In the genomic region with DNA sequence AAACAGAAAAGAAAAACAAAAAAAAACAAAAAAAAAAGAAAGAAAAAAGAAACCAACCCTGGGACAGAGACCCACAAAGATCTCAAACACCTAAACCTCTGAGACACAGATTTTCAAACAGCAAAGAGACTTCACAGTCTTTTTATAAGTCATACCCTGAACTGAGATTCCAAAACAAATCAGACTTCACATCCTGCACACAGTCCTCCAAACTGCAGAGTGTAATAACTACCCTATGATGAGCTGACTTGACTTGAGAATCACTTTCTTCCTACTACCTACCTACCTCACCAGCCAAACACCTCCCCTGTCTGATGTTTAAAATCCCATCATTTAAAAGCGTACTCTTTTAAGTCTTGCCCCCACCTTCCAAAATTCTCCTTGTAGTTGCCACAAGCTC, we compare ENCODE assay signal across 8 cellular contexts. TPM values are rescaled to one million over a fixed set of nuclear protein-coding genes. Genes with fewer than 3 reads are reported as not detected.
A peak's percentile ranks its signal among the peaks of the same experiment; 100 is the strongest.
DNase-seq lines count a peak whose midpoint lies in the region; ATAC-seq and TF ChIP-seq lines count a peak whose summit lies in the region.

No MANE protein-coding gene starts in this region.

- peaks cover 13% of the 10 kb centered on the region for H3K36me3 Mint-ChIP-seq in activated naive CD4-positive, alpha-beta T cell treated with anti-CD3 and anti-CD28 coated beads, Interleukin-2, amount 10 ng/mL, durations not matched to agents 7 days and 5 days
- H3K36me3 Mint-ChIP-seq in T-cell, result no peaks in the 10 kb centered on the region

- H3K4me1 ChIP-seq in upper lobe of right lung, result no peaks in the 10 kb centered on the region

- peak overlapping the region; percentile 98 for H3K27ac Mint-ChIP-seq in activated naive CD4-positive, alpha-beta T cell treated with anti-CD3 and anti-CD28 coated beads, Interleukin-2, amount 10 ng/mL, durations not matched to agents 7 days and 5 days
- peak overlapping the region; percentile 93 to 100 for H3K27ac Mint-ChIP-seq in T-cell
- peak overlapping the region; percentile 92 to 96 for H3K27ac Mint-ChIP-seq in stimulated activated naive CD8-positive, alpha-beta T cell treated with anti-CD3 and anti-CD28 coated beads, Interleukin-15, amount 100 ng/mL, for 72 hours

- no peaks in the 10 kb centered on the region for H3K9me3 ChIP-seq in upper lobe of right lung

- H3K27me3 ChIP-seq in upper lobe of right lung, result no peaks in the 10 kb centered on the region

- H3K4me3 Mint-ChIP-seq in activated naive CD4-positive, alpha-beta T cell treated with anti-CD3 and anti-CD28 coated beads, Interleukin-2, amount 10 ng/mL, durations not matched to agents 7 days and 5 days, result peak overlapping the region; percentile 96
- peak overlapping the region; percentile 86 to 96 (median 87) for H3K4me3 Mint-ChIP-seq in T-cell
- peak overlapping the region; percentile 86 to 97 for H3K4me3 Mint-ChIP-seq in stimulated activated naive CD8-positive, alpha-beta T cell treated with anti-CD3 and anti-CD28 coated beads, Interleukin-15, amount 100 ng/mL, for 72 hours

- CTCF ChIA-PET in activated naive CD4-positive, alpha-beta T cell treated with anti-CD3 and anti-CD28 coated beads, Interleukin-2, amount 10 ng/mL, durations not matched to agents 7 days and 5 days (lab: Charles Lee), result interaction anchor here (0.6 to 1.0 kb wide), 2 partner anchors 10 to 23 kb away, joined by 3 to 6 read pairs; no protein-coding TSS in a partner anchor
- CTCF ChIA-PET in T-cell (lab: Charles Lee), result interaction anchor here in 1 of 2 donors (0.9 to 1.5 kb wide), 3 partner anchors 17 to 88 kb away, joined by 4 to 7 read pairs (median 4); no protein-coding TSS in a partner anchor

- no peak overlapping the region for H3K27ac ChIP-seq in upper lobe of right lung

- peaks cover 26% of the 10 kb centered on the region for H3K4me1 Mint-ChIP-seq in activated naive CD4-positive, alpha-beta T cell treated with anti-CD3 and anti-CD28 coated beads, Interleukin-2, amount 10 ng/mL, durations not matched to agents 7 days and 5 days
- H3K4me1 Mint-ChIP-seq in T-cell, result peaks cover 18 to 26% (median 23%) of the 10 kb centered on the region in 3 donors
- peaks cover 28% of the 10 kb centered on the region for H3K4me1 Mint-ChIP-seq in stimulated activated naive CD8-positive, alpha-beta T cell treated with anti-CD3 and anti-CD28 coated beads, Interleukin-15, amount 100 ng/mL, for 72 hours

- H3K27me3 Mint-ChIP-seq in activated naive CD4-positive, alpha-beta T cell treated with anti-CD3 and anti-CD28 coated beads, Interleukin-2, amount 10 ng/mL, durations not matched to agents 7 days and 5 days, result no peaks in the 10 kb centered on the region
- H3K27me3 Mint-ChIP-seq in T-cell, result no peaks in the 10 kb centered on the region
- H3K27me3 Mint-ChIP-seq in stimulated activated naive CD8-positive, alpha-beta T cell treated with anti-CD3 and anti-CD28 coated beads, Interleukin-15, amount 100 ng/mL, for 72 hours, result no peaks in the 10 kb centered on the region

- ATAC-seq in T-cell (replicated peaks in 1 of 4) (peak in 1 of 4 experiments; percentile 29), GM21360 (IDR thresholded peaks at IDR 0.05; ENCODE audit: unreplicated experiment) (no peak), upper lobe of right lung (no peak)
- ATAC-seq in stimulated activated naive CD8-positive, alpha-beta T cell treated with anti-CD3 and anti-CD28 coated beads, Interleukin-15, amount 100 ng/mL, for 72 hours, result peak; percentile 22

- POLR2A ChIA-PET in T-cell (lab: Charles Lee), result interaction anchor here in 1 of 2 donors (0.8 to 1.3 kb wide), 2 partner anchors 23 to 60 kb away, joined by 3 to 10 read pairs; no protein-coding TSS in a partner anchor

- H3K36me3 ChIP-seq in upper lobe of right lung, result no peaks in the 10 kb centered on the region

- intact Hi-C loops in upper lobe of right lung (cut with DNase I), result no loop called here

- DNase-seq in activated naive CD4-positive, alpha-beta T cell treated with anti-CD3 and anti-CD28 coated beads, Interleukin-2, amount 10 ng/mL, durations not matched to agents 7 days and 5 days, result no peak
- DNase-seq in activated naive CD4-positive, alpha-beta T cell (lab: John Stamatoyannopoulos, UW), result no peak
- DNase-seq in T-cell (peak in 1 of 34 experiments; percentile 4), fibroblast of pulmonary artery (ENCODE audit: low read depth) (no peak), NCI-H526 (lab: John Stamatoyannopoulos, UW) (no peak), upper lobe of right lung (no peak)
- DNase-seq in stimulated activated naive CD8-positive, alpha-beta T cell treated with anti-CD3 and anti-CD28 coated beads, Interleukin-15, amount 100 ng/mL, for 72 hours, result no peak

- H3K4me3 ChIP-seq in fibroblast of pulmonary artery (replicated peaks; ENCODE audit: low read depth, low read length), result peak overlapping the region; percentile 70
- H3K4me3 ChIP-seq in upper lobe of right lung, result no peak overlapping the region

- H3K9me3 Mint-ChIP-seq in activated naive CD4-positive, alpha-beta T cell treated with anti-CD3 and anti-CD28 coated beads, Interleukin-2, amount 10 ng/mL, durations not matched to agents 7 days and 5 days, result no peaks in the 10 kb centered on the region
- no peaks in the 10 kb centered on the region for H3K9me3 Mint-ChIP-seq in T-cell
- no peaks in the 10 kb centered on the region for H3K9me3 Mint-ChIP-seq in stimulated activated naive CD8-positive, alpha-beta T cell treated with anti-CD3 and anti-CD28 coated beads, Interleukin-15, amount 100 ng/mL, for 72 hours

- no peak for TF ChIP-seq CTCF in fibroblast of pulmonary artery (IDR thresholded peaks at IDR 0.05; ENCODE audit: low read length, missing control alignments)
- no peak for TF ChIP-seq CTCF in upper lobe of right lung (IDR thresholded peaks at IDR 0.05)

RNA-seq across cellular contexts. Expression of a gene that starts 25.2 kb away (rescaled TPM):
- total RNA-seq in T-cell (not detected), upper lobe of right lung (2.6 TPM)

RNA-seq across cellular contexts. Expression of a gene that starts 39.8 kb away (rescaled TPM):
- total RNA-seq in T-cell, result 10 to 100 TPM in 3 of 5 donors, 1 to 10 TPM in 2; 7.6 to 12.0 (median 10.6) TPM
- 3.0 TPM for total RNA-seq in upper lobe of right lung

RNA-seq across cellular contexts. Expression of a gene that starts 50.1 kb away (rescaled TPM):
- under 1 TPM; 0.23 to 0.64 (median 0.43) TPM for total RNA-seq in T-cell
- total RNA-seq in upper lobe of right lung, result 0.87 TPM

RNA-seq across cellular contexts. Expression of a gene that starts 52.7 kb away (rescaled TPM):
- 100 to 1,000 TPM in 3 of 5 donors, 10 to 100 TPM in 2; 92.0 to 118 (median 103) TPM for total RNA-seq in T-cell
- 25.3 TPM for total RNA-seq in upper lobe of right lung
